15 cellular contexts compared by ENCODE assay signal in the genomic region with DNA sequence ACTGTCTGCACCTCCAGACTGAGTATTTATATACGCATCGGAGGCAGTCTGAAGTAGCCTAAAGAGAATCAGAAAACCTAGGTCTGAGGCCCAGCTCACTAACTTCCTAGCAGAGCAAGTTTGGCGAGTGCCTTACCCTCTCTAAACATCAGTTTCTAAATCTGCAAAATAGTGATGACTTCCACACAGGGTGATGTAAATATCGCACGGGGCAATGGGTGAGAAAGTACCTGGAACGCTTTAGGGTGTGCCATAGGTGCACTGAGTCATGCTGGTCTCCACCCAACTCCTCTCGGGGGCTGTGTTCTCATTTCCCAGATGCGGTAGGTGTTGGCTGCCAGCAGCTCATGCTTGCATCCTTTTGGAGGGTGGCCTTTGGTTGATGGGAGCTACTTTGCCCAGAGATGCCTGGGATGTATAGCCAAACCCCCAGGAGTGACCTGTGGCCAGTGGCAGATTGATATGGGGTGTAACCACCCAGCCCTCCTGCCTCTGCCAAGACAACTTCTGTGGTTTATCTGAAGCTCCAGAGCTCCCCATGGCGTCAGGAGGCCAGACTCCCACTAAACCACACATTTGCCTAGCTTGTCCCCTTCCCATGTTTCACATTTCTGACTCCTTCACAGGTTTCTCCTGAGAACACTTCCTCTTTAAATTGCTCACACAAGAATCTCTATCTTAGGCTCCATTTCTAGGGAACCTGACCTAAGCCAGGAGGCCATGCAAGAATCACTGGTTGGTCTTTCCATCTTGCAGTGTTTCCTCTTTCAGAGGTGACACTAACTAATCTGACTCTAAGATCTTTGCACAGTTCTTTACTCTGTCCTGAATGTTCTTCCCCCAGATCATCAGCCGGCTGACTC.
DNase-seq lines count a peak whose midpoint lies in the region; ATAC-seq and TF ChIP-seq lines count a peak whose summit lies in the region.
"Had no signal": no experiment of that assay in that cellular context is flagged by ENCODE, and none has a peak within 500 bp of the region (broad histone marks: within the 10 kb centered on the region; RNA-seq: fewer than 3 reads in every experiment).

No MANE protein-coding gene starts in this region.

- no peak overlapping the region for H3K14ac ChIP-seq in H9 (ENCODE audit: insufficient read depth, low read length)

- no peak for TF ChIP-seq EP300 in esophagus muscularis mucosa (IDR thresholded peaks at IDR 0.05)

- H3K4me1 ChIP-seq in GM23338 (ENCODE audit: insufficient read depth) (peaks cover 18% of the 10 kb centered on the region), H9 (ENCODE audit: insufficient read depth, low read length) (peaks cover 6% of the 10 kb centered on the region), esophagus muscularis mucosa (no peaks in the 10 kb centered on the region)
- H3K4me1 ChIP-seq: A549, BE2C, Caco-2 had no signal

- no peak overlapping the region for H4K5ac ChIP-seq in H9 (ENCODE audit: insufficient read length, low read depth, low read length)

- H3K79me2 ChIP-seq in GM23338 (replicated peaks; ENCODE audit: insufficient read depth) (no peaks in the 10 kb centered on the region), H9 (ENCODE audit: insufficient read depth, low read length) (no peaks in the 10 kb centered on the region)

- H3K4me3 Mint-ChIP-seq in GM23338 = no peak overlapping the region
- no peak overlapping the region for H3K4me3 Mint-ChIP-seq in H9
- no peak overlapping the region for H3K4me3 Mint-ChIP-seq in stimulated activated naive B cell treated with anti-CD40 and anti-IgM and Interleukin-4, amounts not matched to agents 10 μg/mL and 1 μg/mL and 100 μg/mL, for 72 hours
- H3K4me3 Mint-ChIP-seq: CD4-positive, alpha-beta memory T cell had no signal

- no peak overlapping the region for H3K56ac ChIP-seq in H9 (ENCODE audit: insufficient read length, low read depth, low read length)

- no CpG with 5 or more reads among the region's 10 CpGs for WGBS in H9 (ENCODE audit: extremely low coverage, insufficient read length, low lambda C conversion rate)
- WGBS in esophagus muscularis mucosa = 82% methylated on average over 9 of the region's 10 CpGs

- H3K4me3 ChIP-seq in GM23338 (no peak overlapping the region), esophagus muscularis mucosa (no peak overlapping the region)
- H3K4me3 ChIP-seq: A549 had no signal

- no peak overlapping the region for H3K9ac ChIP-seq in H9 (ENCODE audit: extremely low read depth, insufficient read length, low read length)

- H3K4me2 ChIP-seq in GM23338 (no peak overlapping the region), H9 (ENCODE audit: insufficient read depth, insufficient read length, low read length) (no peak overlapping the region)
- H3K4me2 ChIP-seq: A549 had no signal

- no peak overlapping the region for H4K91ac ChIP-seq in H9 (ENCODE audit: insufficient read length, low read depth, low read length)

- H3K36me3 ChIP-seq in GM23338 (ENCODE audit: insufficient read depth) (no peaks in the 10 kb centered on the region), esophagus muscularis mucosa (no peaks in the 10 kb centered on the region)
- H3K36me3 ChIP-seq: BE2C had no signal

- no peak overlapping the region for H3K18ac ChIP-seq in H9 (ENCODE audit: insufficient read length, low read depth, low read length)

- H3F3A ChIP-seq in GM23338 (replicated peaks; ENCODE audit: low read depth) = no peaks in the 10 kb centered on the region

- H2AFZ ChIP-seq in GM23338 = peak overlapping the region; percentile 83
- H2AFZ ChIP-seq in H9 (ENCODE audit: low read length) = no peak overlapping the region

- ATAC-seq in GM23338 = no peak
- peak; percentile 68 to 84 for ATAC-seq in stimulated activated naive B cell treated with anti-CD40 and anti-IgM and Interleukin-4, amounts not matched to agents 10 μg/mL and 1 μg/mL and 100 μg/mL, for 72 hours (replicated peaks)
- ATAC-seq: A549, HCT116, HepG2 had no signal

- H3K27me3 ChIP-seq in GM23338 (ENCODE audit: insufficient read depth) = 0 out of 2 replicates have a peak, but pooled peaks cover 2% of the 10 kb centered on the region
- H3K27me3 ChIP-seq in H9 (ENCODE audit: insufficient read depth, low read length) = no peaks in the 10 kb centered on the region
- H3K27me3 ChIP-seq in esophagus muscularis mucosa = peaks cover 0 to 79% (median 0%) of the 10 kb centered on the region in 4 donors

- H3K36me3 Mint-ChIP-seq in GM23338 (ENCODE audit: low read depth) = no peaks in the 10 kb centered on the region; the same call in 2 of the 3 replicates
- no peaks in the 10 kb centered on the region for H3K36me3 Mint-ChIP-seq in H9 (ENCODE audit: insufficient read depth in 1 of 3, low read depth in 3 of 3)
- H3K36me3 Mint-ChIP-seq in stimulated activated naive B cell treated with anti-CD40 and anti-IgM and Interleukin-4, amounts not matched to agents 10 μg/mL and 1 μg/mL and 100 μg/mL, for 72 hours = peaks cover 3 to 8% of the 10 kb centered on the region in 2 donors
- H3K36me3 Mint-ChIP-seq: CD4-positive, alpha-beta memory T cell had no signal

- H3K27me3 Mint-ChIP-seq in GM23338 (ENCODE audit: insufficient read depth, low read depth, poor library complexity) = peaks cover 9% of the 10 kb centered on the region
- H3K27me3 Mint-ChIP-seq in H9 (ENCODE audit: low read depth) = peaks cover 20% of the 10 kb centered on the region
- H3K27me3 Mint-ChIP-seq in stimulated activated naive B cell treated with anti-CD40 and anti-IgM and Interleukin-4, amounts not matched to agents 10 μg/mL and 1 μg/mL and 100 μg/mL, for 72 hours = peaks cover 28 to 43% of the 10 kb centered on the region in 2 donors

- H2BK15ac ChIP-seq in H9 (ENCODE audit: low read depth, low read length) = no peak overlapping the region

- H3K9me2 ChIP-seq in GM23338 (ENCODE audit: insufficient read depth) = peaks cover 15% of the 10 kb centered on the region

- no peak for TF ChIP-seq POLR2A in esophagus muscularis mucosa (IDR thresholded peaks at IDR 0.05; ENCODE audit: low read depth)

- H2BK120ac ChIP-seq in H9 (ENCODE audit: low read depth, low read length, poor library complexity, severe bottlenecking) = no peak overlapping the region

- H3K79me1 ChIP-seq in H9 (ENCODE audit: insufficient read depth, low read depth, low read length, poor library complexity, severe bottlenecking) = no peaks in the 10 kb centered on the region

- H3K9me3 ChIP-seq in H9 (ENCODE audit: control insufficient read depth, low read depth, low read length) (no peaks in the 10 kb centered on the region), esophagus muscularis mucosa (no peaks in the 10 kb centered on the region)
- H3K9me3 ChIP-seq: A549, BE2C, Caco-2 had no signal

- no peak for TF ChIP-seq CTCF in GM23338 (conservative IDR thresholded peaks at IDR 0.05; ENCODE audit: low read depth in 2 of 2)
- no peak for TF ChIP-seq CTCF in H9 (conservative IDR thresholded peaks at IDR 0.05)
- no peak for TF ChIP-seq CTCF in esophagus muscularis mucosa (IDR thresholded peaks at IDR 0.05)

- no peak overlapping the region for H2BK5ac ChIP-seq in H9 (ENCODE audit: insufficient read length, low read length)

- DNase-seq in GM23338 (ENCODE audit: low spot score) (no peak), H9 (peak; percentile 13), esophagus muscularis mucosa (ENCODE audit: extremely low spot score) (peak; percentile 87), DMS53 (lab: John Stamatoyannopoulos, UW) (no peak), COR-L47 (lab: John Stamatoyannopoulos, UW) (no peak), iPS-NIHi11 (ENCODE audit: low spot score) (no peak)
- DNase-seq in stimulated activated naive B cell treated with anti-CD40 and anti-IgM and Interleukin-4, amounts not matched to agents 10 μg/mL and 1 μg/mL and 100 μg/mL, for 72 hours = no peak
- DNase-seq: BE2C; Caco-2; CD4-positive, alpha-beta memory T cell; GF-D8 had no signal

- H2BK12ac ChIP-seq in H9 (ENCODE audit: insufficient read length, low read depth, low read length) = no peak overlapping the region

- H3K23ac ChIP-seq in H9 (ENCODE audit: insufficient read length, low read depth, low read length) = no peak overlapping the region

- H4K8ac ChIP-seq in H9 (replicated peaks; ENCODE audit: insufficient read length, low read depth, low read length) = no peak overlapping the region

- H2BK20ac ChIP-seq in H9 (ENCODE audit: low read depth, low read length, poor library complexity, severe bottlenecking) = no peak overlapping the region

- no peaks in the 10 kb centered on the region for H3K23me2 ChIP-seq in H9 (ENCODE audit: insufficient read length, low read depth, low read length, poor library complexity, severe bottlenecking)

- H2AK5ac ChIP-seq in H9 (ENCODE audit: insufficient read length, low read length) = no peak overlapping the region

- H3K27ac Mint-ChIP-seq in GM23338 = no peak overlapping the region
- no peak overlapping the region for H3K27ac Mint-ChIP-seq in H9
- peak overlapping the region; percentile 73 for H3K27ac Mint-ChIP-seq in stimulated activated naive B cell treated with anti-CD40 and anti-IgM and Interleukin-4, amounts not matched to agents 10 μg/mL and 1 μg/mL and 100 μg/mL, for 72 hours

- H3K27ac ChIP-seq in GM23338 (ENCODE audit: low read depth) = no peak overlapping the region
- H3K27ac ChIP-seq in H9 (ENCODE audit: insufficient read length, low read depth, low read length) = no peak overlapping the region
- no peak overlapping the region for H3K27ac ChIP-seq in esophagus muscularis mucosa (replicated peaks in 1 of 4)
- H3K27ac ChIP-seq: A549, C4-2B had no signal

- H4K20me1 ChIP-seq in GM23338 (replicated peaks; ENCODE audit: insufficient read depth) (no peaks in the 10 kb centered on the region), H9 (ENCODE audit: control insufficient read depth, insufficient read depth, insufficient read length) (no peaks in the 10 kb centered on the region)

- no peak overlapping the region for H3T11ph ChIP-seq in H9 (ENCODE audit: low read length)

- H3K9me3 Mint-ChIP-seq in GM23338 (no peaks in the 10 kb centered on the region), H9 (no peaks in the 10 kb centered on the region)
- no peaks in the 10 kb centered on the region for H3K9me3 Mint-ChIP-seq in stimulated activated naive B cell treated with anti-CD40 and anti-IgM and Interleukin-4, amounts not matched to agents 10 μg/mL and 1 μg/mL and 100 μg/mL, for 72 hours

- H3K4me1 Mint-ChIP-seq in GM23338 (peaks cover 34% of the 10 kb centered on the region), H9 (peaks cover 30% of the 10 kb centered on the region in 2 experiments)
- H3K4me1 Mint-ChIP-seq in stimulated activated naive B cell treated with anti-CD40 and anti-IgM and Interleukin-4, amounts not matched to agents 10 μg/mL and 1 μg/mL and 100 μg/mL, for 72 hours = peaks cover 11 to 16% of the 10 kb centered on the region in 2 donors
- H3K4me1 Mint-ChIP-seq: CD4-positive, alpha-beta memory T cell had no signal

- H3K4ac ChIP-seq in H9 (ENCODE audit: low read depth, low read length) = no peak overlapping the region

- intact Hi-C loops in esophagus muscularis mucosa (cut with DNase I) = no loop called here

TF ChIP-seq in GM23338, 12 proteins besides CTCF, POLR2A, EP300 and RAD21:
- TF ChIP-seq ZNF114 (CRISPR knock-in tag; IDR thresholded peaks at IDR 0.05) = no peak

Comparison
In these comparisons a context has a peak if more than half of its experiments do, and no peak if none do; other contexts are left out.
1. DNase-seq: peak in H9 (single experiment) and esophagus muscularis mucosa (single experiment); none in GM23338 (single experiment), stimulated activated naive B cell treated with anti-CD40 and anti-IgM and Interleukin-4, amounts not matched to agents 10 μg/mL and 1 μg/mL and 100 μg/mL, for 72 hours (single experiment), DMS53 (single experiment), COR-L47 (single experiment) and iPS-NIHi11 (single experiment).